ENCODE assay signal across 1 cellular context in genomic region chr7:39609462-39610149, GRCh38.
TF ChIP-seq lines count a peak whose summit lies in the region.

No MANE protein-coding gene starts in this region.

TF ChIP-seq in K562, 482 proteins besides CTCF, POLR2A, EP300 and RAD21 (continued from another document):
- TF ChIP-seq SP2 (IDR thresholded peaks at IDR 0.05; ENCODE audit: extremely low read depth, low read depth, low read length, poor library complexity, severe bottlenecking): no peak
- TF ChIP-seq C11orf30 (IDR thresholded peaks at IDR 0.05; ENCODE audit: low read depth): no peak
- no peak for TF ChIP-seq E2F4 (CRISPR knock-in tag; IDR thresholded peaks at IDR 0.05; ENCODE audit: low read depth)
- peak; percentile 36 to 62 for TF ChIP-seq E2F6 (IDR thresholded peaks at IDR 0.05; ENCODE audit: borderline replicate concordance in 1 of 2, extremely low read depth in 1 of 2, insufficient read depth in 1 of 2, insufficient read length in 1 of 2, low read depth in 1 of 2, low read length in 1 of 2, poor library complexity in 1 of 2, severe bottlenecking in 1 of 2)
- TF ChIP-seq L3MBTL2 (IDR thresholded peaks at IDR 0.05): peak; percentile 68; the same call in 1 of the 2 replicates
- TF ChIP-seq CXXC5 (CRISPR knock-in tag; IDR thresholded peaks at IDR 0.05): peak; percentile 30; the same call in 1 of the 2 replicates
- no peak for TF ChIP-seq MYC (IDR thresholded peaks at IDR 0.05; ENCODE audit: low read depth, low read length)
- TF ChIP-seq MYC (CRISPR knock-in tag; IDR thresholded peaks at IDR 0.05; ENCODE audit: borderline replicate concordance, low read depth): no peak
- peak; percentile 9 for TF ChIP-seq CTCFL (IDR thresholded peaks at IDR 0.05; ENCODE audit: borderline replicate concordance, insufficient read depth, low read depth, low read length, poor library complexity, severe bottlenecking)
- peak; percentile 38; the same call in 1 of the 2 replicates for TF ChIP-seq MGA (IDR thresholded peaks at IDR 0.05)
- TF ChIP-seq ZFX (CRISPR knock-in tag; IDR thresholded peaks at IDR 0.05): peak; percentile 28; the same call in 1 of the 2 replicates
- TF ChIP-seq ZBTB33 (CRISPR knock-in tag; IDR thresholded peaks at IDR 0.05): peak; percentile 54; the same call in 1 of the 2 replicates
